ENCODE assay signal across 14 cellular contexts in the genomic region with DNA sequence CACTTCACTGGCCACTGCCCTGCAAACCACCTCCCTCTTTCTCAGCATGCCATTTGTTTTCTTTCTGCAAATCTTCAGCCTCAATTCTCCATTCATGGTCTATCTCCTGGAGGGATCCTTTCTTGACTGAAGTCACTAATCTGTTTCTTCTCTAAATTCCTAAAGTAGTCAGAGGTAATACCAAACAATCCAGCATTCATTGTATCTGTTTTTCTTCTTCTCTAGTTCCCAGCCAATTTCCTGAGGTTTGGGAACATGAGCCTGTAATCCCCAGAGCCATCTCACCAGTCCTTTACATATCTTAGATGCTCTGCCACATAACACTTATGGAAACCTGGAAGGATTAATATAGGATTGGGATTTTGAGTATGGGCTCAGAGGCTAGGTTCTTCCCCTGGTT.
DNase-seq lines count a peak whose midpoint lies in the region; ATAC-seq and TF ChIP-seq lines count a peak whose summit lies in the region.
"Had no signal": no experiment of that assay in that cellular context is flagged by ENCODE, and none has a peak within 500 bp of the region (broad histone marks: within the 10 kb centered on the region; RNA-seq: fewer than 3 reads in every experiment).

No MANE protein-coding gene starts in this region.

- H3K9me3 Mint-ChIP-seq in activated naive CD8-positive, alpha-beta T cell treated with anti-CD3 and anti-CD28 coated beads, Interleukin-2, amount 10 ng/mL, durations not matched to agents 7 days and 5 days, result no peaks in the 10 kb centered on the region
- H3K9me3 Mint-ChIP-seq in natural killer cell, result no peaks in the 10 kb centered on the region
- H3K9me3 Mint-ChIP-seq: mesothelial cell of epicardium, WTC11 had no signal

- H3K79me1 ChIP-seq in mesendoderm (ENCODE audit: low read length), result no peaks in the 10 kb centered on the region

- no peaks in the 10 kb centered on the region for H3K27me3 Mint-ChIP-seq in activated naive CD8-positive, alpha-beta T cell treated with anti-CD3 and anti-CD28 coated beads, Interleukin-2, amount 10 ng/mL, durations not matched to agents 7 days and 5 days
- H3K27me3 Mint-ChIP-seq in natural killer cell (ENCODE audit: low read depth in 2 of 2), result no peaks in the 10 kb centered on the region

- H3K9ac ChIP-seq in BLaER1 treated with 17β-estradiol and CSF1 and Interleukin-3, amounts not matched to agents 10 nM and 100 nM, result no peak overlapping the region
- H3K9ac ChIP-seq in mesendoderm (ENCODE audit: low read length), result no peak overlapping the region

- H3K18ac ChIP-seq in mesendoderm (ENCODE audit: low read length), result no peak overlapping the region

- 0 out of 22 replicates have a peak, but pooled peaks cover 0 to 6% (median 0%) of the 10 kb centered on the region in 11 experiments for H3K36me3 ChIP-seq in BLaER1 treated with 17β-estradiol and CSF1 and Interleukin-3, amounts not matched to agents 10 nM and 100 nM
- no peaks in the 10 kb centered on the region for H3K36me3 ChIP-seq in mesendoderm (ENCODE audit: control insufficient read depth, insufficient read depth, low read length)
- H3K36me3 ChIP-seq: ovary, tibial nerve had no signal

- H3K4ac ChIP-seq in mesendoderm (ENCODE audit: low read depth, low read length), result no peak overlapping the region

- peaks cover 48% of the 10 kb centered on the region for H3K4me1 Mint-ChIP-seq in activated naive CD8-positive, alpha-beta T cell treated with anti-CD3 and anti-CD28 coated beads, Interleukin-2, amount 10 ng/mL, durations not matched to agents 7 days and 5 days
- peaks cover 48 to 56% of the 10 kb centered on the region in 2 donors for H3K4me1 Mint-ChIP-seq in natural killer cell
- H3K4me1 Mint-ChIP-seq: WTC11 had no signal

- intact Hi-C loops in natural killer cell (cut with micrococcal nuclease), result loop anchor here (2.0 kb wide), 1 partner anchor 40 kb away; no protein-coding TSS in a partner anchor

- DNase-seq in EH (ENCODE audit: low read depth) (peak; percentile 54), natural killer cell (no peak), NCI-H1092 treated with DMSO at 0.1 percent for 48 hours (lab: John Stamatoyannopoulos, UW) (no peak), NOMO-1 treated with DMSO at 0.1 percent for 48 hours (lab: John Stamatoyannopoulos, UW; ENCODE audit: unreplicated experiment) (no peak), mesendoderm (no peak), NCI-H748 (lab: John Stamatoyannopoulos, UW; ENCODE audit: unreplicated experiment) (no peak)
- DNase-seq in activated naive CD8-positive, alpha-beta T cell treated with anti-CD3 and anti-CD28 coated beads, Interleukin-2, amount 10 ng/mL, durations not matched to agents 7 days and 5 days, result no peak
- DNase-seq: NCI-H1048, ovary had no signal

- H3K4me3 Mint-ChIP-seq in activated naive CD8-positive, alpha-beta T cell treated with anti-CD3 and anti-CD28 coated beads, Interleukin-2, amount 10 ng/mL, durations not matched to agents 7 days and 5 days, result peak overlapping the region; percentile 88
- peak overlapping the region; percentile 89 for H3K4me3 Mint-ChIP-seq in natural killer cell
- H3K4me3 Mint-ChIP-seq: mesothelial cell of epicardium, WTC11 had no signal

- H3K4me1 ChIP-seq in BLaER1 treated with 17β-estradiol and CSF1 and Interleukin-3, amounts not matched to agents 10 nM and 100 nM, result peaks cover 41 to 73% (median 64%) of the 10 kb centered on the region in 10 experiments
- peaks cover 13% of the 10 kb centered on the region for H3K4me1 ChIP-seq in mesendoderm (ENCODE audit: control insufficient read depth, low read depth, low read length)

- ATAC-seq in activated naive CD8-positive, alpha-beta T cell treated with anti-CD3 and anti-CD28 coated beads, Interleukin-2, amount 10 ng/mL, durations not matched to agents 7 days and 5 days (ENCODE audit: low read depth), result no peak
- ATAC-seq in natural killer cell, result no peak
- ATAC-seq: HepG2, WTC11 had no signal

- H4K20me1 ChIP-seq in BLaER1 treated with 17β-estradiol and CSF1 and Interleukin-3, amounts not matched to agents 10 nM and 100 nM, result no peaks in the 10 kb centered on the region

- H3K79me2 ChIP-seq in mesendoderm (ENCODE audit: control insufficient read depth, insufficient read depth, low read length), result no peaks in the 10 kb centered on the region

- H3K23ac ChIP-seq in mesendoderm (ENCODE audit: low read length), result no peak overlapping the region

- POLR2A ChIA-PET in activated naive CD8-positive, alpha-beta T cell treated with anti-CD3 and anti-CD28 coated beads, Interleukin-2, amount 10 ng/mL, durations not matched to agents 7 days and 5 days (lab: Charles Lee), result interaction anchor here (7.2 kb wide), 1 partner anchor 27 kb away, joined by 41 read pairs; no protein-coding TSS in a partner anchor

- no peaks in the 10 kb centered on the region for H3K9me3 ChIP-seq in BLaER1 treated with 17β-estradiol and CSF1 and Interleukin-3, amounts not matched to agents 10 nM and 100 nM (replicated peaks in 1 of 11)
- H3K9me3 ChIP-seq: ovary, tibial nerve had no signal

- peak overlapping the region; percentile 99 for H3K27ac Mint-ChIP-seq in activated naive CD8-positive, alpha-beta T cell treated with anti-CD3 and anti-CD28 coated beads, Interleukin-2, amount 10 ng/mL, durations not matched to agents 7 days and 5 days
- H3K27ac Mint-ChIP-seq in natural killer cell, result peak overlapping the region; percentile 86 to 90
- H3K27ac Mint-ChIP-seq: mesothelial cell of epicardium, WTC11 had no signal

- no peak overlapping the region for H2BK5ac ChIP-seq in mesendoderm (ENCODE audit: low read length)

- peaks cover 12% of the 10 kb centered on the region for H3K36me3 Mint-ChIP-seq in activated naive CD8-positive, alpha-beta T cell treated with anti-CD3 and anti-CD28 coated beads, Interleukin-2, amount 10 ng/mL, durations not matched to agents 7 days and 5 days
- H3K36me3 Mint-ChIP-seq in natural killer cell, result no peaks in the 10 kb centered on the region
- H3K36me3 Mint-ChIP-seq: mesothelial cell of epicardium, WTC11 had no signal

- H2AK5ac ChIP-seq in mesendoderm (ENCODE audit: low read length), result no peak overlapping the region

- peak overlapping the region in 9 of 11 experiments; percentile 45 to 74 (median 65); a peak in 17 of 22 replicates for H3K4me2 ChIP-seq in BLaER1 treated with 17β-estradiol and CSF1 and Interleukin-3, amounts not matched to agents 10 nM and 100 nM
- H3K4me2 ChIP-seq in mesendoderm (ENCODE audit: low read length), result no peak overlapping the region

- no peak overlapping the region for H3K4me3 ChIP-seq in BLaER1 treated with 17β-estradiol and CSF1 and Interleukin-3, amounts not matched to agents 10 nM and 100 nM
- H3K4me3 ChIP-seq in mesendoderm (ENCODE audit: low read length), result no peak overlapping the region
- H3K4me3 ChIP-seq: ovary, tibial nerve had no signal

- no peak overlapping the region for H2BK120ac ChIP-seq in mesendoderm (ENCODE audit: low read depth, low read length)

- no peak overlapping the region for H2BK15ac ChIP-seq in mesendoderm (replicated peaks; ENCODE audit: low read depth)

- no peaks in the 10 kb centered on the region for H3K27me3 ChIP-seq in BLaER1 treated with 17β-estradiol and CSF1 and Interleukin-3, amounts not matched to agents 10 nM and 100 nM
- no peaks in the 10 kb centered on the region for H3K27me3 ChIP-seq in mesendoderm (ENCODE audit: insufficient read depth, low read length, poor library complexity)
- H3K27me3 ChIP-seq: ovary, tibial nerve had no signal

- H4K5ac ChIP-seq in mesendoderm (ENCODE audit: low read length), result no peak overlapping the region

- TF ChIP-seq CTCF in natural killer cell (IDR thresholded peaks at IDR 0.05), result no peak

- peak overlapping the region in 2 of 11 experiments; percentile 8 to 31; a peak in 1 of 22 replicates for H3K27ac ChIP-seq in BLaER1 treated with 17β-estradiol and CSF1 and Interleukin-3, amounts not matched to agents 10 nM and 100 nM
- no peak overlapping the region for H3K27ac ChIP-seq in mesendoderm (ENCODE audit: low read depth, low read length)
- H3K27ac ChIP-seq: ovary had no signal

- H3K56ac ChIP-seq in mesendoderm (ENCODE audit: low read length), result no peak overlapping the region

- H4K8ac ChIP-seq in mesendoderm (ENCODE audit: low read depth, low read length), result no peak overlapping the region
